1 cellular context compared by ENCODE assay signal in the genomic region with DNA sequence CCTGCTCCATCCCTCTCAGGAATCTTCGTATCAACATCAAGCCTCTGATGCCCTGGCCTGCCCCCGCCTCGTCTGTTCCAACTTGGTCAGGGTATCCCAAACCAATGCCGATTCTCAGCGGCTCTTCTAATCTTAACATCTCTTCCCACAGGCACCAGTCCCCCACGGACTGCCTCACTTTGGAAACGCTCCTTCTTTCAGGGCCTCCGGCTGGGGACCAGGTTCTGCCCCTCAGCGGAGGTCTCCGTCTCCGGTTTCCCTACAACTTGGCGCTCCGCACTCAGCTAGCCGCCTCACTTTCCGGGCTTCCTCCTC.
TF ChIP-seq lines count a peak whose summit lies in the region.

No MANE protein-coding gene starts in this region.

TF ChIP-seq in GM23338, 12 proteins besides CTCF, POLR2A, EP300 and RAD21 (continued from another document):
- TF ChIP-seq JUNB (IDR thresholded peaks at IDR 0.05; ENCODE audit: unreplicated experiment) = no peak
- TF ChIP-seq, protein P1, sequence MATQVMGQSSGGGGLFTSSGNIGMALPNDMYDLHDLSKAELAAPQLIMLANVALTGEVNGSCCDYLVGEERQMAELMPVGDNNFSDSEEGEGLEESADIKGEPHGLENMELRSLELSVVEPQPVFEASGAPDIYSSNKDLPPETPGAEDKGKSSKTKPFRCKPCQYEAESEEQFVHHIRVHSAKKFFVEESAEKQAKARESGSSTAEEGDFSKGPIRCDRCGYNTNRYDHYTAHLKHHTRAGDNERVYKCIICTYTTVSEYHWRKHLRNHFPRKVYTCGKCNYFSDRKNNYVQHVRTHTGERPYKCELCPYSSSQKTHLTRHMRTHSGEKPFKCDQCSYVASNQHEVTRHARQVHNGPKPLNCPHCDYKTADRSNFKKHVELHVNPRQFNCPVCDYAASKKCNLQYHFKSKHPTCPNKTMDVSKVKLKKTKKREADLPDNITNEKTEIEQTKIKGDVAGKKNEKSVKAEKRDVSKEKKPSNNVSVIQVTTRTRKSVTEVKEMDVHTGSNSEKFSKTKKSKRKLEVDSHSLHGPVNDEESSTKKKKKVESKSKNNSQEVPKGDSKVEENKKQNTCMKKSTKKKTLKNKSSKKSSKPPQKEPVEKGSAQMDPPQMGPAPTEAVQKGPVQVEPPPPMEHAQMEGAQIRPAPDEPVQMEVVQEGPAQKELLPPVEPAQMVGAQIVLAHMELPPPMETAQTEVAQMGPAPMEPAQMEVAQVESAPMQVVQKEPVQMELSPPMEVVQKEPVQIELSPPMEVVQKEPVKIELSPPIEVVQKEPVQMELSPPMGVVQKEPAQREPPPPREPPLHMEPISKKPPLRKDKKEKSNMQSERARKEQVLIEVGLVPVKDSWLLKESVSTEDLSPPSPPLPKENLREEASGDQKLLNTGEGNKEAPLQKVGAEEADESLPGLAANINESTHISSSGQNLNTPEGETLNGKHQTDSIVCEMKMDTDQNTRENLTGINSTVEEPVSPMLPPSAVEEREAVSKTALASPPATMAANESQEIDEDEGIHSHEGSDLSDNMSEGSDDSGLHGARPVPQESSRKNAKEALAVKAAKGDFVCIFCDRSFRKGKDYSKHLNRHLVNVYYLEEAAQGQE (IDR thresholded peaks at IDR 0.05; ENCODE audit: unreplicated experiment) = no peak
- TF ChIP-seq, protein P2, sequence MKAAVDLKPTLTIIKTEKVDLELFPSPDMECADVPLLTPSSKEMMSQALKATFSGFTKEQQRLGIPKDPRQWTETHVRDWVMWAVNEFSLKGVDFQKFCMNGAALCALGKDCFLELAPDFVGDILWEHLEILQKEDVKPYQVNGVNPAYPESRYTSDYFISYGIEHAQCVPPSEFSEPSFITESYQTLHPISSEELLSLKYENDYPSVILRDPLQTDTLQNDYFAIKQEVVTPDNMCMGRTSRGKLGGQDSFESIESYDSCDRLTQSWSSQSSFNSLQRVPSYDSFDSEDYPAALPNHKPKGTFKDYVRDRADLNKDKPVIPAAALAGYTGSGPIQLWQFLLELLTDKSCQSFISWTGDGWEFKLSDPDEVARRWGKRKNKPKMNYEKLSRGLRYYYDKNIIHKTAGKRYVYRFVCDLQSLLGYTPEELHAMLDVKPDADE (IDR thresholded peaks at IDR 0.05) = no peak
- TF ChIP-seq STAT1 (IDR thresholded peaks at IDR 0.05; ENCODE audit: unreplicated experiment) = no peak
- no peak for TF ChIP-seq CREB1 (CRISPR knock-in tag; IDR thresholded peaks at IDR 0.05; ENCODE audit: low read depth)
- no peak for TF ChIP-seq ZNF331 (CRISPR knock-in tag; IDR thresholded peaks at IDR 0.05; ENCODE audit: low read depth)
TF ChIP-seq in GM23338: peak in this region for 0.
